Comparison of ENCODE assay signal across 8 cellular contexts in the genomic region with DNA sequence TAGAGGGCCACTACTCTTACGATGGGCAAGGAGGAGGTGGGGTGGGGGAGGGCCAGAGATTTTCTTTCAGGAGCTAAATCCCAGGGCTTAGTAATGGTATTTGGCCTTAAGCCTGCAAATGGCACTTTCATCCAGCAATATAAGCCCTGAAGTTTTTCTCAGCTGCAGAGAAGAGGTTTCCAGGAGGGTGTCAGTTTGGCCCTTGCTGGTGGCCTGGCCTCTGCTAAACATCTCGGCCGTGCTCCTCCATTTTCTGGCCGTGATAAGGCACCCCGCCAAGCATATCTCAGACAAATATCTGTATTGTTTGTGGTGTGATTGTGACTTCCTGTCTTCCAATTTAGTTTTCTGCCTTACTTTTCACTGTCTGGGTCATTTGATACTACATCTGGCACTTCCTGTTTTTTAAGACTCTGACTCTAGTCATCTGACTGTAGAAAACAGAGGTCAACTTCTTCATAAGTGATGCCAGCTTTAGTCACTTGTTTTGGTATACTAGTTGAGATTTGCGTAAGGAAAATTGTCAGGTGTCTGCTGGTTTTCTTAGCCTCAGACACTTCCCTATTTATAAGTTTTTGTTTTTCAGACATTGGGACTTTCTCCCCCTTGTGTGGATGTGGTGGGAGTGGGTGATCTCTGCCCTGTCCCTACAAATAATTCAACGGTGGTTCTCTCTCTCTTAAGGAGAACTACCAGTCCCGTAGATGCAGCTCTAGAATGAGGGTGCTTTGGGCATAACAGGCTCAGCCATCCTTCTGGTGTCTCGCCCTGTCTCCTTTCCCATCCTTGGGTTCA.
DNase-seq lines count a peak whose midpoint lies in the region; ATAC-seq and TF ChIP-seq lines count a peak whose summit lies in the region.

No MANE protein-coding gene starts in this region.

- no peaks in the 10 kb centered on the region for H3K36me3 Mint-ChIP-seq in activated T-helper 17 cell treated with anti-CD3 and anti-CD28 coated beads, Interleukin-2, amount 50 U/mL, for 72 hours (ENCODE audit: low read depth)
- H3K36me3 Mint-ChIP-seq in osteocyte (ENCODE audit: unreplicated experiment): no peaks in the 10 kb centered on the region

- TF ChIP-seq CTCF in osteocyte (IDR thresholded peaks at IDR 0.05): no peak

- H3K27ac Mint-ChIP-seq in activated T-helper 17 cell treated with anti-CD3 and anti-CD28 coated beads, Interleukin-2, amount 50 U/mL, for 72 hours: peak overlapping the region; percentile 92
- no peak overlapping the region for H3K27ac Mint-ChIP-seq in osteocyte (ENCODE audit: unreplicated experiment)

- ATAC-seq in GM18520 (IDR thresholded peaks at IDR 0.05; ENCODE audit: unreplicated experiment): peak; percentile 93
- peak; percentile 87 for ATAC-seq in HG02763 (IDR thresholded peaks at IDR 0.05; ENCODE audit: unreplicated experiment)
- peak; percentile 78 for ATAC-seq in activated T-helper 17 cell treated with anti-CD3 and anti-CD28 coated beads, Interleukin-2, amount 50 U/mL, for 72 hours (replicated peaks)
- peak; percentile 65 for ATAC-seq in left ventricle myocardium superior

- intact Hi-C loops in left ventricle myocardium superior (cut with micrococcal nuclease): no loop called here

- peak overlapping the region; percentile 62 for H3K4me3 Mint-ChIP-seq in activated T-helper 17 cell treated with anti-CD3 and anti-CD28 coated beads, Interleukin-2, amount 50 U/mL, for 72 hours
- no peak overlapping the region for H3K4me3 Mint-ChIP-seq in osteocyte (ENCODE audit: unreplicated experiment)

- H3K27me3 Mint-ChIP-seq in activated T-helper 17 cell treated with anti-CD3 and anti-CD28 coated beads, Interleukin-2, amount 50 U/mL, for 72 hours: no peaks in the 10 kb centered on the region
- H3K27me3 Mint-ChIP-seq in osteocyte (ENCODE audit: unreplicated experiment): no peaks in the 10 kb centered on the region

- peak; percentile 86 for DNase-seq in NCI-H82 treated with DMSO at 0.1 percent for 48 hours (lab: John Stamatoyannopoulos, UW; ENCODE audit: unreplicated experiment)
- DNase-seq in left ventricle myocardium superior: no peak
- DNase-seq in stromal cell of bone marrow (ENCODE audit: low read depth): peak; percentile 20
- no peak for DNase-seq in osteocyte (ENCODE audit: extremely low spot score, unreplicated experiment)
- DNase-seq in iPS-NIHi11 (ENCODE audit: low spot score): no peak

- peaks cover 3% of the 10 kb centered on the region for H3K9me3 Mint-ChIP-seq in activated T-helper 17 cell treated with anti-CD3 and anti-CD28 coated beads, Interleukin-2, amount 50 U/mL, for 72 hours
- peaks cover 3% of the 10 kb centered on the region for H3K9me3 Mint-ChIP-seq in osteocyte (ENCODE audit: unreplicated experiment)

- H3K4me1 Mint-ChIP-seq in activated T-helper 17 cell treated with anti-CD3 and anti-CD28 coated beads, Interleukin-2, amount 50 U/mL, for 72 hours: peaks cover 40% of the 10 kb centered on the region
- no peaks in the 10 kb centered on the region for H3K4me1 Mint-ChIP-seq in osteocyte (ENCODE audit: unreplicated experiment)

Comparison
In these comparisons a context has a peak if more than half of its experiments do, and no peak if none do; other contexts are left out.
1. DNase-seq: peak in NCI-H82 treated with DMSO at 0.1 percent for 48 hours (single experiment) and stromal cell of bone marrow (single experiment); none in left ventricle myocardium superior (single experiment), osteocyte (single experiment) and iPS-NIHi11 (single experiment).
2. Peak in every context shown above with its lines, with median percentiles within 50 percentile points of each other: ATAC-seq.